ENCODE assay signal across 1 cellular context in genomic region chr1:1324524-1325287, GRCh38.
TF ChIP-seq lines count a peak whose summit lies in the region.

Gene CPTP, plus strand, starts transcription at chr1:1324802. Its CDS starts 2,109 bp downstream, at chr1:1326911.
Gene INTS11, minus strand, starts transcription at chr1:1324660. Its CDS starts 52 bp downstream, at chr1:1324608.

TF ChIP-seq in GM12878, 131 proteins besides CTCF, POLR2A, EP300 and RAD21 (continued from another document and continues in another):
- TF ChIP-seq, protein P1, sequence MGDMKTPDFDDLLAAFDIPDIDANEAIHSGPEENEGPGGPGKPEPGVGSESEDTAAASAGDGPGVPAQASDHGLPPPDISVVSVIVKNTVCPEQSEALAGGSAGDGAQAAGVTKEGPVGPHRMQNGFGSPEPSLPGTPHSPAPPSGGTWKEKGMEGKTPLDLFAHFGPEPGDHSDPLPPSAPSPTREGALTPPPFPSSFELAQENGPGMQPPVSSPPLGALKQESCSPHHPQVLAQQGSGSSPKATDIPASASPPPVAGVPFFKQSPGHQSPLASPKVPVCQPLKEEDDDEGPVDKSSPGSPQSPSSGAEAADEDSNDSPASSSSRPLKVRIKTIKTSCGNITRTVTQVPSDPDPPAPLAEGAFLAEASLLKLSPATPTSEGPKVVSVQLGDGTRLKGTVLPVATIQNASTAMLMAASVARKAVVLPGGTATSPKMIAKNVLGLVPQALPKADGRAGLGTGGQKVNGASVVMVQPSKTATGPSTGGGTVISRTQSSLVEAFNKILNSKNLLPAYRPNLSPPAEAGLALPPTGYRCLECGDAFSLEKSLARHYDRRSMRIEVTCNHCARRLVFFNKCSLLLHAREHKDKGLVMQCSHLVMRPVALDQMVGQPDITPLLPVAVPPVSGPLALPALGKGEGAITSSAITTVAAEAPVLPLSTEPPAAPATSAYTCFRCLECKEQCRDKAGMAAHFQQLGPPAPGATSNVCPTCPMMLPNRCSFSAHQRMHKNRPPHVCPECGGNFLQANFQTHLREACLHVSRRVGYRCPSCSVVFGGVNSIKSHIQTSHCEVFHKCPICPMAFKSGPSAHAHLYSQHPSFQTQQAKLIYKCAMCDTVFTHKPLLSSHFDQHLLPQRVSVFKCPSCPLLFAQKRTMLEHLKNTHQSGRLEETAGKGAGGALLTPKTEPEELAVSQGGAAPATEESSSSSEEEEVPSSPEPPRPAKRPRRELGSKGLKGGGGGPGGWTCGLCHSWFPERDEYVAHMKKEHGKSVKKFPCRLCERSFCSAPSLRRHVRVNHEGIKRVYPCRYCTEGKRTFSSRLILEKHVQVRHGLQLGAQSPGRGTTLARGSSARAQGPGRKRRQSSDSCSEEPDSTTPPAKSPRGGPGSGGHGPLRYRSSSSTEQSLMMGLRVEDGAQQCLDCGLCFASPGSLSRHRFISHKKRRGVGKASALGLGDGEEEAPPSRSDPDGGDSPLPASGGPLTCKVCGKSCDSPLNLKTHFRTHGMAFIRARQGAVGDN (IDR thresholded peaks at IDR 0.05), result 0 out of 2 replicates have a peak, but pooled peaks have one; percentile 36
- TF ChIP-seq POU2F2 (IDR thresholded peaks at IDR 0.05; ENCODE audit: borderline replicate concordance, low read depth, low read length) (no peak), CREB1 (IDR thresholded peaks at IDR 0.05; ENCODE audit: low read depth) (0 out of 2 replicates have a peak, but pooled peaks have one; percentile 27), HDAC2 (IDR thresholded peaks at IDR 0.05) (no peak), MTA3 (IDR thresholded peaks at IDR 0.05; ENCODE audit: borderline replicate concordance, low read length) (no peak), PAX8 (IDR thresholded peaks at IDR 0.05) (no peak), NRF1 (conservative IDR thresholded peaks at IDR 0.05; ENCODE audit: low read depth, low read length) (peak; percentile 83), SMAD1 (IDR thresholded peaks at IDR 0.05; ENCODE audit: low read depth, partially characterized antibody) (no peak), NFIC (IDR thresholded peaks at IDR 0.05; ENCODE audit: low read depth, low read length) (no peak), BACH1 (IDR thresholded peaks at IDR 0.05; ENCODE audit: borderline replicate concordance) (0 out of 2 replicates have a peak, but pooled peaks have one; percentile 6), ATF2 (IDR thresholded peaks at IDR 0.05; ENCODE audit: low read length) (no peak), BMI1 (IDR thresholded peaks at IDR 0.05; ENCODE audit: borderline replicate concordance) (no peak), TAF1 (IDR thresholded peaks at IDR 0.05; ENCODE audit: borderline replicate concordance, low read depth, low read length) (peak; percentile 73), NR2C2 (IDR thresholded peaks at IDR 0.05; ENCODE audit: borderline replicate concordance, control insufficient read depth, insufficient read length, low read depth) (no peak), EGR1 (IDR thresholded peaks at IDR 0.05; ENCODE audit: borderline replicate concordance in 1 of 2, low read depth in 2 of 2, low read length in 2 of 2) (peak in 1 of 2 experiments; percentile 42; a peak in 1 of 3 replicates), SP1 (IDR thresholded peaks at IDR 0.05; ENCODE audit: low read depth, low read length) (peak; percentile 50), SMARCA5 (IDR thresholded peaks at IDR 0.05) (no peak), SMC3 (IDR thresholded peaks at IDR 0.05; ENCODE audit: borderline replicate concordance, low read length) (no peak), FOS (IDR thresholded peaks at IDR 0.05; ENCODE audit: borderline replicate concordance, extremely low read depth, insufficient read length) (peak; percentile 11), BRCA1 (IDR thresholded peaks at IDR 0.05; ENCODE audit: low read depth, low read length) (no peak), LARP7 (IDR thresholded peaks at IDR 0.05) (peak; percentile 28; the same call in 1 of the 2 replicates), ZNF24 (IDR thresholded peaks at IDR 0.05) (no peak), ZSCAN29 (IDR thresholded peaks at IDR 0.05) (no peak), GATAD2B (conservative IDR thresholded peaks at IDR 0.05; ENCODE audit: low read depth) (peak; percentile 56), SREBF2 (IDR thresholded peaks at IDR 0.05; ENCODE audit: low read length) (0 out of 2 replicates have a peak, but pooled peaks have one; percentile 18), IKZF1 (conservative IDR thresholded peaks at IDR 0.05) (peak; percentile 41; the same call in 1 of the 2 replicates), HCFC1 (IDR thresholded peaks at IDR 0.05; ENCODE audit: low read length) (peak; percentile 46), NR2C1 (IDR thresholded peaks at IDR 0.05) (no peak), GABPA (IDR thresholded peaks at IDR 0.05; ENCODE audit: low read depth) (peak; percentile 84), DPF2 (IDR thresholded peaks at IDR 0.05) (no peak), ETV6 (conservative IDR thresholded peaks at IDR 0.05 in 1 of 2, IDR thresholded peaks at IDR 0.05 in 1 of 2; ENCODE audit: borderline replicate concordance in 1 of 2, low read depth in 1 of 2) (no peak)
- TF ChIP-seq, protein P2, sequence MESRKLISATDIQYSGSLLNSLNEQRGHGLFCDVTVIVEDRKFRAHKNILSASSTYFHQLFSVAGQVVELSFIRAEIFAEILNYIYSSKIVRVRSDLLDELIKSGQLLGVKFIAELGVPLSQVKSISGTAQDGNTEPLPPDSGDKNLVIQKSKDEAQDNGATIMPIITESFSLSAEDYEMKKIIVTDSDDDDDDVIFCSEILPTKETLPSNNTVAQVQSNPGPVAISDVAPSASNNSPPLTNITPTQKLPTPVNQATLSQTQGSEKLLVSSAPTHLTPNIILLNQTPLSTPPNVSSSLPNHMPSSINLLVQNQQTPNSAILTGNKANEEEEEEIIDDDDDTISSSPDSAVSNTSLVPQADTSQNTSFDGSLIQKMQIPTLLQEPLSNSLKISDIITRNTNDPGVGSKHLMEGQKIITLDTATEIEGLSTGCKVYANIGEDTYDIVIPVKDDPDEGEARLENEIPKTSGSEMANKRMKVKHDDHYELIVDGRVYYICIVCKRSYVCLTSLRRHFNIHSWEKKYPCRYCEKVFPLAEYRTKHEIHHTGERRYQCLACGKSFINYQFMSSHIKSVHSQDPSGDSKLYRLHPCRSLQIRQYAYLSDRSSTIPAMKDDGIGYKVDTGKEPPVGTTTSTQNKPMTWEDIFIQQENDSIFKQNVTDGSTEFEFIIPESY (IDR thresholded peaks at IDR 0.05), result no peak
- TF ChIP-seq, protein P3, sequence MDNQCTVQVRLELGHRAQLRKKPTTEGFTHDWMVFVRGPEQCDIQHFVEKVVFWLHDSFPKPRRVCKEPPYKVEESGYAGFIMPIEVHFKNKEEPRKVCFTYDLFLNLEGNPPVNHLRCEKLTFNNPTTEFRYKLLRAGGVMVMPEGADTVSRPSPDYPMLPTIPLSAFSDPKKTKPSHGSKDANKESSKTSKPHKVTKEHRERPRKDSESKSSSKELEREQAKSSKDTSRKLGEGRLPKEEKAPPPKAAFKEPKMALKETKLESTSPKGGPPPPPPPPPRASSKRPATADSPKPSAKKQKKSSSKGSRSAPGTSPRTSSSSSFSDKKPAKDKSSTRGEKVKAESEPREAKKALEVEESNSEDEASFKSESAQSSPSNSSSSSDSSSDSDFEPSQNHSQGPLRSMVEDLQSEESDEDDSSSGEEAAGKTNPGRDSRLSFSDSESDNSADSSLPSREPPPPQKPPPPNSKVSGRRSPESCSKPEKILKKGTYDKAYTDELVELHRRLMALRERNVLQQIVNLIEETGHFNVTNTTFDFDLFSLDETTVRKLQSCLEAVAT (IDR thresholded peaks at IDR 0.05), result no peak
- TF ChIP-seq, protein P4, sequence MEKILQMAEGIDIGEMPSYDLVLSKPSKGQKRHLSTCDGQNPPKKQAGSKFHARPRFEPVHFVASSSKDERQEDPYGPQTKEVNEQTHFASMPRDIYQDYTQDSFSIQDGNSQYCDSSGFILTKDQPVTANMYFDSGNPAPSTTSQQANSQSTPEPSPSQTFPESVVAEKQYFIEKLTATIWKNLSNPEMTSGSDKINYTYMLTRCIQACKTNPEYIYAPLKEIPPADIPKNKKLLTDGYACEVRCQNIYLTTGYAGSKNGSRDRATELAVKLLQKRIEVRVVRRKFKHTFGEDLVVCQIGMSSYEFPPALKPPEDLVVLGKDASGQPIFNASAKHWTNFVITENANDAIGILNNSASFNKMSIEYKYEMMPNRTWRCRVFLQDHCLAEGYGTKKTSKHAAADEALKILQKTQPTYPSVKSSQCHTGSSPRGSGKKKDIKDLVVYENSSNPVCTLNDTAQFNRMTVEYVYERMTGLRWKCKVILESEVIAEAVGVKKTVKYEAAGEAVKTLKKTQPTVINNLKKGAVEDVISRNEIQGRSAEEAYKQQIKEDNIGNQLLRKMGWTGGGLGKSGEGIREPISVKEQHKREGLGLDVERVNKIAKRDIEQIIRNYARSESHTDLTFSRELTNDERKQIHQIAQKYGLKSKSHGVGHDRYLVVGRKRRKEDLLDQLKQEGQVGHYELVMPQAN (conservative IDR thresholded peaks at IDR 0.05), result peak; percentile 72
- TF ChIP-seq, protein P5, sequence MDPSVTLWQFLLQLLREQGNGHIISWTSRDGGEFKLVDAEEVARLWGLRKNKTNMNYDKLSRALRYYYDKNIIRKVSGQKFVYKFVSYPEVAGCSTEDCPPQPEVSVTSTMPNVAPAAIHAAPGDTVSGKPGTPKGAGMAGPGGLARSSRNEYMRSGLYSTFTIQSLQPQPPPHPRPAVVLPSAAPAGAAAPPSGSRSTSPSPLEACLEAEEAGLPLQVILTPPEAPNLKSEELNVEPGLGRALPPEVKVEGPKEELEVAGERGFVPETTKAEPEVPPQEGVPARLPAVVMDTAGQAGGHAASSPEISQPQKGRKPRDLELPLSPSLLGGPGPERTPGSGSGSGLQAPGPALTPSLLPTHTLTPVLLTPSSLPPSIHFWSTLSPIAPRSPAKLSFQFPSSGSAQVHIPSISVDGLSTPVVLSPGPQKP (IDR thresholded peaks at IDR 0.05; ENCODE audit: low read depth, low read length), result peak; percentile 66
- TF ChIP-seq, protein P6, sequence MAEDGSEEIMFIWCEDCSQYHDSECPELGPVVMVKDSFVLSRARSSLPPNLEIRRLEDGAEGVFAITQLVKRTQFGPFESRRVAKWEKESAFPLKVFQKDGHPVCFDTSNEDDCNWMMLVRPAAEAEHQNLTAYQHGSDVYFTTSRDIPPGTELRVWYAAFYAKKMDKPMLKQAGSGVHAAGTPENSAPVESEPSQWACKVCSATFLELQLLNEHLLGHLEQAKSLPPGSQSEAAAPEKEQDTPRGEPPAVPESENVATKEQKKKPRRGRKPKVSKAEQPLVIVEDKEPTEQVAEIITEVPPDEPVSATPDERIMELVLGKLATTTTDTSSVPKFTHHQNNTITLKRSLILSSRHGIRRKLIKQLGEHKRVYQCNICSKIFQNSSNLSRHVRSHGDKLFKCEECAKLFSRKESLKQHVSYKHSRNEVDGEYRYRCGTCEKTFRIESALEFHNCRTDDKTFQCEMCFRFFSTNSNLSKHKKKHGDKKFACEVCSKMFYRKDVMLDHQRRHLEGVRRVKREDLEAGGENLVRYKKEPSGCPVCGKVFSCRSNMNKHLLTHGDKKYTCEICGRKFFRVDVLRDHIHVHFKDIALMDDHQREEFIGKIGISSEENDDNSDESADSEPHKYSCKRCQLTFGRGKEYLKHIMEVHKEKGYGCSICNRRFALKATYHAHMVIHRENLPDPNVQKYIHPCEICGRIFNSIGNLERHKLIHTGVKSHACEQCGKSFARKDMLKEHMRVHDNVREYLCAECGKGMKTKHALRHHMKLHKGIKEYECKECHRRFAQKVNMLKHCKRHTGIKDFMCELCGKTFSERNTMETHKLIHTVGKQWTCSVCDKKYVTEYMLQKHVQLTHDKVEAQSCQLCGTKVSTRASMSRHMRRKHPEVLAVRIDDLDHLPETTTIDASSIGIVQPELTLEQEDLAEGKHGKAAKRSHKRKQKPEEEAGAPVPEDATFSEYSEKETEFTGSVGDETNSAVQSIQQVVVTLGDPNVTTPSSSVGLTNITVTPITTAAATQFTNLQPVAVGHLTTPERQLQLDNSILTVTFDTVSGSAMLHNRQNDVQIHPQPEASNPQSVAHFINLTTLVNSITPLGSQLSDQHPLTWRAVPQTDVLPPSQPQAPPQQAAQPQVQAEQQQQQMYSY (CRISPR knock-in tag; IDR thresholded peaks at IDR 0.05), result no peak
- TF ChIP-seq, protein P7, sequence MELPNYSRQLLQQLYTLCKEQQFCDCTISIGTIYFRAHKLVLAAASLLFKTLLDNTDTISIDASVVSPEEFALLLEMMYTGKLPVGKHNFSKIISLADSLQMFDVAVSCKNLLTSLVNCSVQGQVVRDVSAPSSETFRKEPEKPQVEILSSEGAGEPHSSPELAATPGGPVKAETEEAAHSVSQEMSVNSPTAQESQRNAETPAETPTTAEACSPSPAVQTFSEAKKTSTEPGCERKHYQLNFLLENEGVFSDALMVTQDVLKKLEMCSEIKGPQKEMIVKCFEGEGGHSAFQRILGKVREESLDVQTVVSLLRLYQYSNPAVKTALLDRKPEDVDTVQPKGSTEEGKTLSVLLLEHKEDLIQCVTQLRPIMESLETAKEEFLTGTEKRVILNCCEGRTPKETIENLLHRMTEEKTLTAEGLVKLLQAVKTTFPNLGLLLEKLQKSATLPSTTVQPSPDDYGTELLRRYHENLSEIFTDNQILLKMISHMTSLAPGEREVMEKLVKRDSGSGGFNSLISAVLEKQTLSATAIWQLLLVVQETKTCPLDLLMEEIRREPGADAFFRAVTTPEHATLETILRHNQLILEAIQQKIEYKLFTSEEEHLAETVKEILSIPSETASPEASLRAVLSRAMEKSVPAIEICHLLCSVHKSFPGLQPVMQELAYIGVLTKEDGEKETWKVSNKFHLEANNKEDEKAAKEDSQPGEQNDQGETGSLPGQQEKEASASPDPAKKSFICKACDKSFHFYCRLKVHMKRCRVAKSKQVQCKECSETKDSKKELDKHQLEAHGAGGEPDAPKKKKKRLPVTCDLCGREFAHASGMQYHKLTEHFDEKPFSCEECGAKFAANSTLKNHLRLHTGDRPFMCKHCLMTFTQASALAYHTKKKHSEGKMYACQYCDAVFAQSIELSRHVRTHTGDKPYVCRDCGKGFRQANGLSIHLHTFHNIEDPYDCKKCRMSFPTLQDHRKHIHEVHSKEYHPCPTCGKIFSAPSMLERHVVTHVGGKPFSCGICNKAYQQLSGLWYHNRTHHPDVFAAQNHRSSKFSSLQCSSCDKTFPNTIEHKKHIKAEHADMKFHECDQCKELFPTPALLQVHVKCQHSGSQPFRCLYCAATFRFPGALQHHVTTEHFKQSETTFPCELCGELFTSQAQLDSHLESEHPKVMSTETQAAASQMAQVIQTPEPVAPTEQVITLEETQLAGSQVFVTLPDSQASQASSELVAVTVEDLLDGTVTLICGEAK (IDR thresholded peaks at IDR 0.05; ENCODE audit: borderline replicate concordance), result peak; percentile 76
- TF ChIP-seq, protein P8, sequence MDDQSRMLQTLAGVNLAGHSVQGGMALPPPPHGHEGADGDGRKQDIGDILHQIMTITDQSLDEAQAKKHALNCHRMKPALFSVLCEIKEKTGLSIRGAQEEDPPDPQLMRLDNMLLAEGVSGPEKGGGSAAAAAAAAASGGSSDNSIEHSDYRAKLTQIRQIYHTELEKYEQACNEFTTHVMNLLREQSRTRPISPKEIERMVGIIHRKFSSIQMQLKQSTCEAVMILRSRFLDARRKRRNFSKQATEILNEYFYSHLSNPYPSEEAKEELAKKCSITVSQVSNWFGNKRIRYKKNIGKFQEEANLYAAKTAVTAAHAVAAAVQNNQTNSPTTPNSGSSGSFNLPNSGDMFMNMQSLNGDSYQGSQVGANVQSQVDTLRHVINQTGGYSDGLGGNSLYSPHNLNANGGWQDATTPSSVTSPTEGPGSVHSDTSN (IDR thresholded peaks at IDR 0.05; ENCODE audit: insufficient replicate concordance, low read depth, low read length), result no peak
